In the genomic region with DNA sequence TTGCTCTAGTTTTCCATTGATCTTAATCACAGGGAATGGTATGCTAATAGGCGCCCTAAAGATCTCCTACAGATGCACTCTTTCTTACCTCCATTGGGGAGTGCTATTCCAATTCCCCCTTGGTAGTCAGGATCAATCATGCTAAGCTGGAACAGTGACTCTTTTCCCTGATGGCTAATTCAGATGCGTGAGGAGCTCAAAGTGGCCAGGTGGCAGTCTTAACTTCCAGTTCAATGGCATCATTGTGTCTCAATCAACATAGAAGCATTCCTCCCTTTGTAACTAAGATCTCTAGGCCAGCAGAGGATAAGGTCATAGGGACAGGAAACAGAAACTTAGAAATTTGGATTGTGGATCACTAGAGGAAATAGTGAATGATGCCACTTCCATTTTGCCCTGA, we compare ENCODE assay signal across 24 cellular contexts.
"Had no signal": no experiment of that assay in that cellular context is flagged by ENCODE, and none has a peak within 500 bp of the region (broad histone marks: within the 10 kb centered on the region; RNA-seq: fewer than 3 reads in every experiment).

No MANE protein-coding gene starts in this region.

- DNase-seq: activated CD4-positive, alpha-beta T cell treated with anti-CD3 and anti-CD28 coated beads for 48 hours; activated CD4-positive, CD25-positive, alpha-beta regulatory T cell; activated CD8-positive, alpha-beta memory T cell treated with anti-CD3 and anti-CD28 coated beads, Interleukin-2, amount 10 ng/mL, durations not matched to agents 7 days and 5 days; activated CD8-positive, alpha-beta T cell treated with anti-CD3 and anti-CD28 coated beads for 36 hours; activated effector memory CD4-positive, alpha-beta T cell treated with anti-CD3 and anti-CD28 coated beads, Interleukin-2, amount 50 U/mL, for 16 hours; activated naive CD4-positive, alpha-beta T cell treated with anti-CD3 and anti-CD28 coated beads, Interleukin-2, amount 10 ng/mL, durations not matched to agents 7 days and 5 days; activated T-cell treated with anti-CD3 and anti-CD28 coated beads for 4 hours; amygdala; colonic mucosa; erythroblast; foreskin keratinocyte; immature natural killer cell; kidney glomerular epithelial cell; left lung; natural killer cell; right cardiac atrium; stimulated activated CD4-positive, alpha-beta T cell treated with anti-CD3 and anti-CD28 coated beads, Interleukin-4, amount 100 ng/mL, for 24 hours; stimulated activated naive CD8-positive, alpha-beta T cell treated with anti-CD3 and anti-CD28 coated beads, Interleukin-15, Interleukin-2, amounts not matched to agents 100 U/mL and 50 U/mL, for 24 hours; T-helper 9 cell; thyroid gland; upper lobe of right lung had no signal

- H3K9me3 ChIP-seq: colonic mucosa, left lung, thyroid gland, upper lobe of right lung had no signal

- H3K4me3 Mint-ChIP-seq: activated CD8-positive, alpha-beta memory T cell treated with anti-CD3 and anti-CD28 coated beads, Interleukin-2, amount 10 ng/mL, durations not matched to agents 7 days and 5 days; activated CD8-positive, alpha-beta T cell treated with anti-CD3 and anti-CD28 coated beads for 36 hours; activated naive CD4-positive, alpha-beta T cell treated with anti-CD3 and anti-CD28 coated beads, Interleukin-2, amount 10 ng/mL, durations not matched to agents 7 days and 5 days; immature natural killer cell; natural killer cell had no signal

- H3K9ac ChIP-seq: parathyroid adenoma had no signal

- H2AFZ ChIP-seq: hepatocyte, parathyroid adenoma had no signal

- H3K27me3 ChIP-seq: colonic mucosa, foreskin keratinocyte, hepatocyte, left lung, thyroid gland, upper lobe of right lung had no signal

- H3K27ac ChIP-seq: colonic mucosa, foreskin keratinocyte, hepatocyte, left lung, parathyroid adenoma, thyroid gland, upper lobe of right lung had no signal

- ATAC-seq: activated CD8-positive, alpha-beta memory T cell treated with anti-CD3 and anti-CD28 coated beads, Interleukin-2, amount 10 ng/mL, durations not matched to agents 7 days and 5 days; activated CD8-positive, alpha-beta T cell treated with anti-CD3 and anti-CD28 coated beads for 36 hours; foreskin keratinocyte; left lung; natural killer cell; right cardiac atrium; stimulated activated naive CD8-positive, alpha-beta T cell treated with anti-CD3 and anti-CD28 coated beads, Interleukin-15, Interleukin-2, amounts not matched to agents 100 U/mL and 50 U/mL, for 24 hours; upper lobe of right lung had no signal

- H3K27me3 Mint-ChIP-seq: activated CD8-positive, alpha-beta memory T cell treated with anti-CD3 and anti-CD28 coated beads, Interleukin-2, amount 10 ng/mL, durations not matched to agents 7 days and 5 days; activated CD8-positive, alpha-beta T cell treated with anti-CD3 and anti-CD28 coated beads for 36 hours; activated naive CD4-positive, alpha-beta T cell treated with anti-CD3 and anti-CD28 coated beads, Interleukin-2, amount 10 ng/mL, durations not matched to agents 7 days and 5 days had no signal

- H3K4me1 Mint-ChIP-seq: activated CD8-positive, alpha-beta memory T cell treated with anti-CD3 and anti-CD28 coated beads, Interleukin-2, amount 10 ng/mL, durations not matched to agents 7 days and 5 days; activated naive CD4-positive, alpha-beta T cell treated with anti-CD3 and anti-CD28 coated beads, Interleukin-2, amount 10 ng/mL, durations not matched to agents 7 days and 5 days; immature natural killer cell; natural killer cell had no signal

- H3K4me1 ChIP-seq: colonic mucosa, foreskin keratinocyte, left lung, parathyroid adenoma, thyroid gland, upper lobe of right lung had no signal

- H3K4me2 ChIP-seq: hepatocyte had no signal

- H3K36me3 ChIP-seq: colonic mucosa, left lung, thyroid gland, upper lobe of right lung had no signal

- H3K36me3 Mint-ChIP-seq: activated CD8-positive, alpha-beta memory T cell treated with anti-CD3 and anti-CD28 coated beads, Interleukin-2, amount 10 ng/mL, durations not matched to agents 7 days and 5 days; activated naive CD4-positive, alpha-beta T cell treated with anti-CD3 and anti-CD28 coated beads, Interleukin-2, amount 10 ng/mL, durations not matched to agents 7 days and 5 days; immature natural killer cell had no signal

- H3K9me3 Mint-ChIP-seq: activated naive CD4-positive, alpha-beta T cell treated with anti-CD3 and anti-CD28 coated beads, Interleukin-2, amount 10 ng/mL, durations not matched to agents 7 days and 5 days had no signal

- H3K4me3 ChIP-seq: colonic mucosa, hepatocyte, left lung, lung, thyroid gland, upper lobe of right lung had no signal

- H3K27ac Mint-ChIP-seq: activated CD8-positive, alpha-beta memory T cell treated with anti-CD3 and anti-CD28 coated beads, Interleukin-2, amount 10 ng/mL, durations not matched to agents 7 days and 5 days; activated CD8-positive, alpha-beta T cell treated with anti-CD3 and anti-CD28 coated beads for 36 hours; activated naive CD4-positive, alpha-beta T cell treated with anti-CD3 and anti-CD28 coated beads, Interleukin-2, amount 10 ng/mL, durations not matched to agents 7 days and 5 days; immature natural killer cell; natural killer cell had no signal

- H3K79me2 ChIP-seq: hepatocyte, parathyroid adenoma had no signal
